2 cellular contexts compared by ENCODE assay signal in genomic region chr10:110824660-110825059, GRCh38.
TF ChIP-seq lines count a peak whose summit lies in the region.

No MANE protein-coding gene starts in this region.

TF ChIP-seq in H1, 55 proteins besides CTCF, POLR2A, EP300 and RAD21:
- TF ChIP-seq, protein P1, sequence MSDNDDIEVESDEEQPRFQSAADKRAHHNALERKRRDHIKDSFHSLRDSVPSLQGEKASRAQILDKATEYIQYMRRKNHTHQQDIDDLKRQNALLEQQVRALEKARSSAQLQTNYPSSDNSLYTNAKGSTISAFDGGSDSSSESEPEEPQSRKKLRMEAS (IDR thresholded peaks at IDR 0.05) = no peak
- no peak for TF ChIP-seq SP1 (IDR thresholded peaks at IDR 0.05; ENCODE audit: low read depth, low read length)
- no peak for TF ChIP-seq FOSL1 (IDR thresholded peaks at IDR 0.05; ENCODE audit: insufficient read depth, low read depth, low read length)
- TF ChIP-seq CREB1 (IDR thresholded peaks at IDR 0.05) = no peak
- no peak for TF ChIP-seq PHF8 (conservative IDR thresholded peaks at IDR 0.05; ENCODE audit: low read depth, low read length)
- no peak for TF ChIP-seq NRF1 (IDR thresholded peaks at IDR 0.05; ENCODE audit: low read depth, low read length)
- no peak for TF ChIP-seq USF2 (IDR thresholded peaks at IDR 0.05; ENCODE audit: low read length)
- no peak for TF ChIP-seq RBBP5 (IDR thresholded peaks at IDR 0.05; ENCODE audit: borderline replicate concordance, low read depth, low read length)
- TF ChIP-seq, protein P2, sequence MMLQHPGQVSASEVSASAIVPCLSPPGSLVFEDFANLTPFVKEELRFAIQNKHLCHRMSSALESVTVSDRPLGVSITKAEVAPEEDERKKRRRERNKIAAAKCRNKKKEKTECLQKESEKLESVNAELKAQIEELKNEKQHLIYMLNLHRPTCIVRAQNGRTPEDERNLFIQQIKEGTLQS (IDR thresholded peaks at IDR 0.05; ENCODE audit: insufficient read depth, low read depth, low read length) = no peak
- no peak for TF ChIP-seq RNF2 (IDR thresholded peaks at IDR 0.05; ENCODE audit: borderline replicate concordance, low read depth, low read length, missing control alignments, poor library complexity, severe bottlenecking)
- TF ChIP-seq TCF12 (IDR thresholded peaks at IDR 0.05; ENCODE audit: low read depth, low read length) = no peak

TF ChIP-seq in neural cell, 6 proteins besides CTCF, POLR2A, EP300 and RAD21:
- TF ChIP-seq, protein P3, sequence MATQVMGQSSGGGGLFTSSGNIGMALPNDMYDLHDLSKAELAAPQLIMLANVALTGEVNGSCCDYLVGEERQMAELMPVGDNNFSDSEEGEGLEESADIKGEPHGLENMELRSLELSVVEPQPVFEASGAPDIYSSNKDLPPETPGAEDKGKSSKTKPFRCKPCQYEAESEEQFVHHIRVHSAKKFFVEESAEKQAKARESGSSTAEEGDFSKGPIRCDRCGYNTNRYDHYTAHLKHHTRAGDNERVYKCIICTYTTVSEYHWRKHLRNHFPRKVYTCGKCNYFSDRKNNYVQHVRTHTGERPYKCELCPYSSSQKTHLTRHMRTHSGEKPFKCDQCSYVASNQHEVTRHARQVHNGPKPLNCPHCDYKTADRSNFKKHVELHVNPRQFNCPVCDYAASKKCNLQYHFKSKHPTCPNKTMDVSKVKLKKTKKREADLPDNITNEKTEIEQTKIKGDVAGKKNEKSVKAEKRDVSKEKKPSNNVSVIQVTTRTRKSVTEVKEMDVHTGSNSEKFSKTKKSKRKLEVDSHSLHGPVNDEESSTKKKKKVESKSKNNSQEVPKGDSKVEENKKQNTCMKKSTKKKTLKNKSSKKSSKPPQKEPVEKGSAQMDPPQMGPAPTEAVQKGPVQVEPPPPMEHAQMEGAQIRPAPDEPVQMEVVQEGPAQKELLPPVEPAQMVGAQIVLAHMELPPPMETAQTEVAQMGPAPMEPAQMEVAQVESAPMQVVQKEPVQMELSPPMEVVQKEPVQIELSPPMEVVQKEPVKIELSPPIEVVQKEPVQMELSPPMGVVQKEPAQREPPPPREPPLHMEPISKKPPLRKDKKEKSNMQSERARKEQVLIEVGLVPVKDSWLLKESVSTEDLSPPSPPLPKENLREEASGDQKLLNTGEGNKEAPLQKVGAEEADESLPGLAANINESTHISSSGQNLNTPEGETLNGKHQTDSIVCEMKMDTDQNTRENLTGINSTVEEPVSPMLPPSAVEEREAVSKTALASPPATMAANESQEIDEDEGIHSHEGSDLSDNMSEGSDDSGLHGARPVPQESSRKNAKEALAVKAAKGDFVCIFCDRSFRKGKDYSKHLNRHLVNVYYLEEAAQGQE (IDR thresholded peaks at IDR 0.05; ENCODE audit: borderline replicate concordance) = no peak
- TF ChIP-seq EZH2 (IDR thresholded peaks at IDR 0.05; ENCODE audit: borderline replicate concordance, insufficient read depth, low read length, poor library complexity, severe bottlenecking) = no peak
- TF ChIP-seq SMC3 (conservative IDR thresholded peaks at IDR 0.05; ENCODE audit: poor library complexity) = no peak
- no peak for TF ChIP-seq POLR2AphosphoS5 (IDR thresholded peaks at IDR 0.05)
- TF ChIP-seq TAF1 (IDR thresholded peaks at IDR 0.05; ENCODE audit: low read depth) = no peak
- no peak for TF ChIP-seq MXI1 (conservative IDR thresholded peaks at IDR 0.05; ENCODE audit: poor library complexity, severe bottlenecking)
